ENCODE assay signal across 8 cellular contexts in genomic region chrX:48071986-48072605, GRCh38. TPM values are rescaled to one million over a fixed set of nuclear protein-coding genes. Genes with fewer than 3 reads are reported as not detected.
DNase-seq lines count a peak whose midpoint lies in the region; ATAC-seq and TF ChIP-seq lines count a peak whose summit lies in the region.

No MANE protein-coding gene starts in this region.

- H3K4me3 ChIP-seq in GM12864 (ENCODE audit: low read depth, low read length) (peak overlapping the region; percentile 75; the same call in 1 of the 2 replicates), fibroblast of pulmonary artery (replicated peaks; ENCODE audit: low read depth, low read length) (peak overlapping the region; percentile 64), psoas muscle (peak overlapping the region; percentile 76), aorta (ENCODE audit: low read length in 2 of 2) (no peak overlapping the region)

- WGBS in psoas muscle, 3 donors = 56 to 63% (median 61%) methylated on average over 9 of the region's 9 CpGs
- WGBS in aorta, 2 donors = 59 to 60% methylated on average over 9 of the region's 9 CpGs

- H3K36me3 Mint-ChIP-seq in T-helper 17 cell (ENCODE audit: low read depth) = no peaks in the 10 kb centered on the region

- H3K9me3 ChIP-seq in T-helper 17 cell (ENCODE audit: control insufficient read depth, low read length, poor library complexity, severe bottlenecking) (no peaks in the 10 kb centered on the region), psoas muscle (no peaks in the 10 kb centered on the region), aorta (ENCODE audit: control insufficient read depth, low read length) (no peaks in the 10 kb centered on the region)

- no peak for DNase-seq in GM12864 (ENCODE audit: low read depth)
- no peak for DNase-seq in T-helper 17 cell
- DNase-seq in fibroblast of pulmonary artery (ENCODE audit: low read depth) = no peak
- DNase-seq in psoas muscle = no peak
- DNase-seq in aorta = no peak
- DNase-seq in foreskin melanocyte = no peak
- DNase-seq in mesenteric fat pad (ENCODE audit: low spot score) = no peak

- peak overlapping the region; percentile 96 for H3K4me3 Mint-ChIP-seq in T-helper 17 cell

- no peaks in the 10 kb centered on the region for H3K27me3 ChIP-seq in psoas muscle (ENCODE audit: insufficient read depth in 3 of 3, low read length in 2 of 3)
- no peaks in the 10 kb centered on the region for H3K27me3 ChIP-seq in aorta (ENCODE audit: control insufficient read depth in 1 of 2, insufficient read depth in 2 of 2, low read length in 1 of 2)

- H3K27me3 Mint-ChIP-seq in T-helper 17 cell = no peaks in the 10 kb centered on the region

- ATAC-seq in T-helper 17 cell = no peak
- no peak for ATAC-seq in psoas muscle
- ATAC-seq in aorta (ENCODE audit: low FRiP score) = no peak
- ATAC-seq in GM19324 (IDR thresholded peaks at IDR 0.05; ENCODE audit: low FRiP score, unreplicated experiment) = no peak

- H3K27ac ChIP-seq in psoas muscle (no peak overlapping the region), aorta (ENCODE audit: low read depth in 1 of 2, low read length in 2 of 2) (no peak overlapping the region)

- H3K4me1 Mint-ChIP-seq in T-helper 17 cell = peaks cover 14% of the 10 kb centered on the region

- H3K4me1 ChIP-seq in psoas muscle = no peaks in the 10 kb centered on the region
- no peaks in the 10 kb centered on the region for H3K4me1 ChIP-seq in aorta (ENCODE audit: control insufficient read depth in 1 of 2, insufficient read depth in 2 of 2, low read length in 2 of 2)

- intact Hi-C loops in psoas muscle (cut with DNase I) (loop anchor here in 1 of 2 donors (10.0 kb wide), 1 partner anchor 403 kb away; the partner anchor contains the start of genes FTSJ1 and SLC38A5), aorta (cut with DNase I) (no loop called here)

- H3K36me3 ChIP-seq in psoas muscle (ENCODE audit: insufficient read depth in 1 of 2, low read depth in 1 of 2) = no peaks in the 10 kb centered on the region
- H3K36me3 ChIP-seq in aorta (ENCODE audit: control insufficient read depth in 1 of 2, insufficient read depth in 2 of 2, low read length in 1 of 2) = no peaks in the 10 kb centered on the region

- peak overlapping the region; percentile 91 for H3K27ac Mint-ChIP-seq in T-helper 17 cell

- TF ChIP-seq CTCF in GM12864 (IDR thresholded peaks at IDR 0.05; ENCODE audit: low read depth, low read length, missing control alignments) (no peak), fibroblast of pulmonary artery (IDR thresholded peaks at IDR 0.05; ENCODE audit: low read length, missing control alignments) (no peak), psoas muscle (IDR thresholded peaks at IDR 0.05) (no peak)

RNA-seq across cellular contexts. Expression of gene ZNF630, which starts 0.7 kb away (rescaled TPM):
- total RNA-seq in T-helper 17 cell = 1 to 10 TPM; 1.3 to 2.1 TPM
- under 1 TPM; 0.34 to 0.99 (median 0.68) TPM for total RNA-seq in psoas muscle
- under 1 TPM; 0.26 to 0.38 (median 0.32) TPM for polyA plus RNA-seq in psoas muscle
- 1 to 10 TPM; 4.4 to 7.7 TPM for total RNA-seq in aorta
- polyA plus RNA-seq in aorta = 1 to 10 TPM; 4.8 to 5.0 TPM
- total RNA-seq in mesenteric fat pad = 0.96 TPM

RNA-seq across cellular contexts. Expression of gene SPACA5B, which starts 58.3 kb away (rescaled TPM):
- not detected for total RNA-seq in T-helper 17 cell
- total RNA-seq in psoas muscle = not detected
- polyA plus RNA-seq in psoas muscle = not detected
- not detected for total RNA-seq in aorta
- polyA plus RNA-seq in aorta = not detected
- total RNA-seq in mesenteric fat pad = not detected

Comparison
In these comparisons a context has a peak if more than half of its experiments do, and no peak if none do; other contexts are left out.
1. H3K4me3 ChIP-seq: peak in GM12864 (single experiment), fibroblast of pulmonary artery (single experiment) and psoas muscle (single experiment); none in aorta (0 of 2).